12 cellular contexts compared by ENCODE assay signal in genomic region chr12:56678852-56679251, GRCh38. TPM values are rescaled to one million over a fixed set of nuclear protein-coding genes. Genes with fewer than 3 reads are reported as not detected.
DNase-seq lines count a peak whose midpoint lies in the region; ATAC-seq and TF ChIP-seq lines count a peak whose summit lies in the region.
"Had no signal": no experiment of that assay in that cellular context is flagged by ENCODE, and none has a peak within 500 bp of the region (broad histone marks: within the 10 kb centered on the region; RNA-seq: fewer than 3 reads in every experiment).

No MANE protein-coding gene starts in this region.

- no peaks in the 10 kb centered on the region for H3K27me3 ChIP-seq in tibial nerve
- H3K27me3 ChIP-seq: body of pancreas had no signal

- H3K27ac Mint-ChIP-seq in stimulated activated naive CD8-positive, alpha-beta T cell treated with anti-CD3 and anti-CD28 coated beads, Interleukin-15, Interleukin-2, amounts not matched to agents 100 ng/mL and 50 ng/mL, for 24 hours = peak overlapping the region; percentile 78
- peak overlapping the region; percentile 67 for H3K27ac Mint-ChIP-seq in activated CD8-positive, alpha-beta memory T cell treated with anti-CD3 and anti-CD28 coated beads, Interleukin-2, amount 10 ng/mL, durations not matched to agents 7 days and 5 days

- TF ChIP-seq EP300 in tibial nerve (IDR thresholded peaks at IDR 0.05) = no peak

- CTCF ChIA-PET in activated CD8-positive, alpha-beta memory T cell treated with anti-CD3 and anti-CD28 coated beads, Interleukin-2, amount 10 ng/mL, durations not matched to agents 7 days and 5 days (lab: Charles Lee) = no interaction called here

- TF ChIP-seq POLR2A in tibial nerve (IDR thresholded peaks at IDR 0.05) = no peak

- peaks cover 75% of the 10 kb centered on the region for H3K4me1 Mint-ChIP-seq in stimulated activated naive CD8-positive, alpha-beta T cell treated with anti-CD3 and anti-CD28 coated beads, Interleukin-15, Interleukin-2, amounts not matched to agents 100 ng/mL and 50 ng/mL, for 24 hours (ENCODE audit: low read depth)
- peaks cover 67% of the 10 kb centered on the region for H3K4me1 Mint-ChIP-seq in activated CD8-positive, alpha-beta memory T cell treated with anti-CD3 and anti-CD28 coated beads, Interleukin-2, amount 10 ng/mL, durations not matched to agents 7 days and 5 days

- 56 to 74% methylated on average over 2 of the region's 2 CpGs for WGBS in tibial nerve, 2 donors

- no peak overlapping the region for H3K27ac ChIP-seq in tibial nerve
- H3K27ac ChIP-seq: body of pancreas had no signal

- no peak for DNase-seq in stimulated activated naive CD8-positive, alpha-beta T cell treated with anti-CD3 and anti-CD28 coated beads, Interleukin-15, Interleukin-2, amounts not matched to agents 100 U/mL and 50 U/mL, for 24 hours
- no peak for DNase-seq in activated CD8-positive, alpha-beta memory T cell treated with anti-CD3 and anti-CD28 coated beads, Interleukin-2, amount 10 ng/mL, durations not matched to agents 7 days and 5 days
- DNase-seq in left lobe of liver (ENCODE audit: low spot score) (peak; percentile 12), NCI-H1417 treated with DMSO at 0.1 percent for 48 hours (lab: John Stamatoyannopoulos, UW) (no peak), tibial nerve (ENCODE audit: low spot score in 2 of 2) (no peak), GM13977 (ENCODE audit: low spot score) (no peak)
- DNase-seq: body of pancreas; effector CD4-positive, alpha-beta T cell; NCI-H2029 treated with DMSO at 0.1 percent for 48 hours; stimulated activated CD4-positive, alpha-beta T cell treated with anti-CD3 and anti-CD28 coated beads, Interleukin-2, amount 100 ng/mL, for 24 hours had no signal

- H3K4me3 Mint-ChIP-seq in stimulated activated naive CD8-positive, alpha-beta T cell treated with anti-CD3 and anti-CD28 coated beads, Interleukin-15, Interleukin-2, amounts not matched to agents 100 ng/mL and 50 ng/mL, for 24 hours = peak overlapping the region; percentile 13
- H3K4me3 Mint-ChIP-seq in activated CD8-positive, alpha-beta memory T cell treated with anti-CD3 and anti-CD28 coated beads, Interleukin-2, amount 10 ng/mL, durations not matched to agents 7 days and 5 days = no peak overlapping the region

- H3K36me3 ChIP-seq in tibial nerve = peaks cover 0 to 13% (median 0%) of the 10 kb centered on the region in 3 donors

- no peak for ATAC-seq in stimulated activated naive CD8-positive, alpha-beta T cell treated with anti-CD3 and anti-CD28 coated beads, Interleukin-15, Interleukin-2, amounts not matched to agents 100 U/mL and 50 U/mL, for 24 hours
- ATAC-seq in activated CD8-positive, alpha-beta memory T cell treated with anti-CD3 and anti-CD28 coated beads, Interleukin-2, amount 10 ng/mL, durations not matched to agents 7 days and 5 days = no peak
- ATAC-seq in left lobe of liver (no peak), HG03342 (IDR thresholded peaks at IDR 0.05; ENCODE audit: unreplicated experiment) (no peak)
- ATAC-seq: body of pancreas had no signal

- TF ChIP-seq CTCF in tibial nerve (IDR thresholded peaks at IDR 0.05) = no peak
- TF ChIP-seq CTCF in GM13977 (IDR thresholded peaks at IDR 0.05; ENCODE audit: extremely low read depth, insufficient read depth, missing control alignments) = no peak

- peaks cover 61% of the 10 kb centered on the region for H3K36me3 Mint-ChIP-seq in stimulated activated naive CD8-positive, alpha-beta T cell treated with anti-CD3 and anti-CD28 coated beads, Interleukin-15, Interleukin-2, amounts not matched to agents 100 ng/mL and 50 ng/mL, for 24 hours (ENCODE audit: low read depth)
- H3K36me3 Mint-ChIP-seq in activated CD8-positive, alpha-beta memory T cell treated with anti-CD3 and anti-CD28 coated beads, Interleukin-2, amount 10 ng/mL, durations not matched to agents 7 days and 5 days = peaks cover 35% of the 10 kb centered on the region

- in situ Hi-C loops in GM13977 (cut with MboI; ENCODE audit: low pct_unique_long_range_greater_than_20kb, low sequenced_read_pairs, unreplicated experiment) = no loop called here

- no peak overlapping the region for H3K4me3 ChIP-seq in tibial nerve
- H3K4me3 ChIP-seq: body of pancreas had no signal

- H3K9me3 ChIP-seq in tibial nerve = no peaks in the 10 kb centered on the region

- no peaks in the 10 kb centered on the region for H3K9me3 Mint-ChIP-seq in stimulated activated naive CD8-positive, alpha-beta T cell treated with anti-CD3 and anti-CD28 coated beads, Interleukin-15, Interleukin-2, amounts not matched to agents 100 ng/mL and 50 ng/mL, for 24 hours
- H3K9me3 Mint-ChIP-seq in activated CD8-positive, alpha-beta memory T cell treated with anti-CD3 and anti-CD28 coated beads, Interleukin-2, amount 10 ng/mL, durations not matched to agents 7 days and 5 days (ENCODE audit: low read depth) = no peaks in the 10 kb centered on the region

- H3K4me1 ChIP-seq in tibial nerve = peaks cover 0 to 77% (median 15%) of the 10 kb centered on the region in 4 donors

- H3K27me3 Mint-ChIP-seq in stimulated activated naive CD8-positive, alpha-beta T cell treated with anti-CD3 and anti-CD28 coated beads, Interleukin-15, Interleukin-2, amounts not matched to agents 100 ng/mL and 50 ng/mL, for 24 hours = no peaks in the 10 kb centered on the region
- no peaks in the 10 kb centered on the region for H3K27me3 Mint-ChIP-seq in activated CD8-positive, alpha-beta memory T cell treated with anti-CD3 and anti-CD28 coated beads, Interleukin-2, amount 10 ng/mL, durations not matched to agents 7 days and 5 days

RNA-seq across cellular contexts. Expression of gene PTGES3, which starts 9.2 kb away (rescaled TPM):
- total RNA-seq in activated CD8-positive, alpha-beta memory T cell treated with anti-CD3 and anti-CD28 coated beads, Interleukin-2, amount 10 ng/mL, durations not matched to agents 7 days and 5 days = 100 to 1,000 TPM; 241 to 268 TPM
- total RNA-seq in left lobe of liver (72.1 TPM), tibial nerve (10 to 100 TPM; 71.0 to 84.0 (median 77.2) TPM)

RNA-seq across cellular contexts. Expression of gene ATP5F1B, which starts 33.1 kb away (rescaled TPM):
- 100 to 1,000 TPM; 583 to 726 TPM for total RNA-seq in activated CD8-positive, alpha-beta memory T cell treated with anti-CD3 and anti-CD28 coated beads, Interleukin-2, amount 10 ng/mL, durations not matched to agents 7 days and 5 days
- total RNA-seq in left lobe of liver = 344 TPM
- 100 to 1,000 TPM; 293 to 326 (median 296) TPM for total RNA-seq in tibial nerve

RNA-seq across cellular contexts. Expression of gene NACA, which starts 46.2 kb away (rescaled TPM):
- 100 to 1,000 TPM; 723 to 803 TPM for total RNA-seq in activated CD8-positive, alpha-beta memory T cell treated with anti-CD3 and anti-CD28 coated beads, Interleukin-2, amount 10 ng/mL, durations not matched to agents 7 days and 5 days
- total RNA-seq in left lobe of liver = 223 TPM
- 1,000 to 10,000 TPM in 1 of 4 donors, 100 to 1,000 TPM in 3; 829 to 1,085 (median 948) TPM for total RNA-seq in tibial nerve

RNA-seq across cellular contexts. Expression of gene BAZ2A, which starts 48.7 kb away (rescaled TPM):
- total RNA-seq in activated CD8-positive, alpha-beta memory T cell treated with anti-CD3 and anti-CD28 coated beads, Interleukin-2, amount 10 ng/mL, durations not matched to agents 7 days and 5 days = 100 to 1,000 TPM; 110 to 113 TPM
- total RNA-seq in left lobe of liver (32.2 TPM), tibial nerve (100 to 1,000 TPM; 117 to 178 (median 159) TPM)
